22 cellular contexts compared by ENCODE assay signal in genomic region chr1:193703655-193704054, GRCh38.
A peak's percentile ranks its signal among the peaks of the same experiment; 100 is the strongest.
DNase-seq lines count a peak whose midpoint lies in the region; ATAC-seq, FAIRE-seq and TF ChIP-seq lines count a peak whose summit lies in the region.
"Had no signal": no experiment of that assay in that cellular context is flagged by ENCODE, and none has a peak within 500 bp of the region (broad histone marks: within the 10 kb centered on the region; RNA-seq: fewer than 3 reads in every experiment).

No MANE protein-coding gene starts in this region.

- CTCF ChIA-PET in A549 (lab: Yijun Ruan, JAX) = no interaction called here

- no peak for TF ChIP-seq CTCF in A549 (IDR thresholded peaks at IDR 0.05)
- no peak for TF ChIP-seq CTCF in fibroblast of the aortic adventitia (IDR thresholded peaks at IDR 0.05; ENCODE audit: insufficient read depth, low read length)
- no peak for TF ChIP-seq CTCF in mucosa of descending colon (IDR thresholded peaks at IDR 0.05)

- ATAC-seq in A549 (no peak), mucosa of descending colon (no peak), HG03097 (IDR thresholded peaks at IDR 0.05; ENCODE audit: low FRiP score, unreplicated experiment) (no peak)
- ATAC-seq: GM23338, HCT116 had no signal

- H3K9me3 ChIP-seq in A549 = peaks cover 12% of the 10 kb centered on the region; the same call in 2 of the 3 replicates
- H3K9me3 ChIP-seq in mucosa of descending colon = no peaks in the 10 kb centered on the region
- H3K9me3 ChIP-seq: BE2C; BLaER1 treated with 17β-estradiol and CSF1 and Interleukin-3, amounts not matched to agents 10 nM and 100 nM had no signal

- no peak for TF ChIP-seq POLR2A in A549 (IDR thresholded peaks at IDR 0.05; ENCODE audit: low read length)

- no peak overlapping the region for H3K4me3 ChIP-seq in A549
- no peak overlapping the region for H3K4me3 ChIP-seq in fibroblast of the aortic adventitia (ENCODE audit: low read depth, low read length)
- H3K4me3 ChIP-seq in mucosa of descending colon = no peak overlapping the region
- H3K4me3 ChIP-seq: BLaER1 treated with 17β-estradiol and CSF1 and Interleukin-3, amounts not matched to agents 10 nM and 100 nM; GM23338 had no signal

- POLR2A ChIA-PET in A549 (lab: Yijun Ruan, JAX) = no interaction called here

- no peak for TF ChIP-seq RAD21 in A549 (conservative IDR thresholded peaks at IDR 0.05 in 1 of 2, IDR thresholded peaks at IDR 0.05 in 1 of 2)

- peak; percentile 90 for FAIRE-seq in A549 (lab: Jason Lieb, UNC)
- FAIRE-seq: A204.1, GM12891, GM18507 had no signal

- no peak for DNase-seq in A549 (ENCODE audit: low read depth in 1 of 2, low spot score in 1 of 2)
- peak; percentile 47 for DNase-seq in amniotic epithelial cell (ENCODE audit: low read depth)
- peak; percentile 52 for DNase-seq in fibroblast of the aortic adventitia (ENCODE audit: low read depth)
- DNase-seq in activated CD4-positive, alpha-beta T cell treated with anti-CD3 and anti-CD28 coated beads for 48 hours = no peak
- DNase-seq in mucosa of descending colon = no peak
- DNase-seq: ACHN; AML-193; BE2C; CD4-positive, alpha-beta T cell; CD8-positive, alpha-beta memory T cell; DMS53; DMS79 treated with DMSO at 0.1 percent for 48 hours; GF-D8; H9 had no signal

- H3K4me1 ChIP-seq in A549 (peaks cover 61% of the 10 kb centered on the region), mucosa of descending colon (ENCODE audit: low read depth) (peaks cover 7% of the 10 kb centered on the region)
- H3K4me1 ChIP-seq: BE2C; BLaER1 treated with 17β-estradiol and CSF1 and Interleukin-3, amounts not matched to agents 10 nM and 100 nM had no signal

- peak overlapping the region; percentile 42 to 55; a peak in 5 of 6 replicates for H3K27ac ChIP-seq in A549
- H3K27ac ChIP-seq: 22Rv1; BLaER1 treated with 17β-estradiol and CSF1 and Interleukin-3, amounts not matched to agents 10 nM and 100 nM had no signal

- peak overlapping the region; percentile 40; the same call in 2 of the 3 replicates for H3K4me2 ChIP-seq in A549
- H3K4me2 ChIP-seq: BLaER1 treated with 17β-estradiol and CSF1 and Interleukin-3, amounts not matched to agents 10 nM and 100 nM; GM23338 had no signal

- intact Hi-C loops in mucosa of descending colon (cut with DNase I, micrococcal nuclease) = no loop called here

- no peaks in the 10 kb centered on the region for H3K36me3 ChIP-seq in mucosa of descending colon (ENCODE audit: low read depth)
- H3K36me3 ChIP-seq: BE2C; BLaER1 treated with 17β-estradiol and CSF1 and Interleukin-3, amounts not matched to agents 10 nM and 100 nM had no signal

- TF ChIP-seq EP300 in A549 (IDR thresholded peaks at IDR 0.05) = no peak

- WGBS in A549 (ENCODE audit: missing lambda C conversion rate) = 82% methylated on average over 1 of the region's 1 CpG

TF ChIP-seq in A549, 52 proteins besides CTCF, POLR2A, EP300 and RAD21:
- no peak for TF ChIP-seq MYC (IDR thresholded peaks at IDR 0.05; ENCODE audit: borderline replicate concordance, low read length)
- peak in 1 of 2 experiments; percentile 45; a peak in 1 of 4 replicates for TF ChIP-seq CEBPB (IDR thresholded peaks at IDR 0.05)
- TF ChIP-seq HOXB13 (CRISPR knock-in tag; IDR thresholded peaks at IDR 0.05; ENCODE audit: low read depth) = no peak

Comparison
In these comparisons a context has a peak if more than half of its experiments do, and no peak if none do; other contexts are left out.
1. DNase-seq: peak in amniotic epithelial cell (single experiment) and fibroblast of the aortic adventitia (single experiment); none in A549 (0 of 2), activated CD4-positive, alpha-beta T cell treated with anti-CD3 and anti-CD28 coated beads for 48 hours (single experiment) and mucosa of descending colon (0 of 3).